ENCODE assay signal across 31 cellular contexts in the genomic region with DNA sequence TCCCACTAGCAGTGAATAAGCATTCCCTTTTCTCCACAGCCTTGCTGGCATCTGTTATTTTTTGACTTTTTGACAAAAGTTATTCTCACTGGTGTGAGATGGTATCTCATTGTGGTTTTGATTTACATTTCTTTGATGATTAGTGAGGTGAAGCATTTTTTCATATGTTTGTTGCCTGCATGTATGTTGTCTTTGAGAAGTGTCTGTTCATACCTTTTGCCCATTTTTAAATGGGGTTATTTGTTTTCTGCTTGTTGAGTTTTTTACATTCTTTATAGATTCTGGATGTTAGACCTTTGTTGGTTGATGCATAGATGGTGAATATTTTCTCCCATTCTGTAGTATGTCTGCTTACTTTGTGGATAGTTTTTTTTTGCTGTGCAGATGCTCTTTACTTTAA.
"Had no signal": no experiment of that assay in that cellular context is flagged by ENCODE, and none has a peak within 500 bp of the region (broad histone marks: within the 10 kb centered on the region; RNA-seq: fewer than 3 reads in every experiment).

No MANE protein-coding gene starts in this region.

- H3K27ac ChIP-seq: adrenal gland, ascending aorta, body of pancreas, brain microvascular endothelial cell, breast epithelium, cardiac muscle cell had no signal

- H3K9me3 ChIP-seq: adrenal gland, ascending aorta, body of pancreas, breast epithelium had no signal

- ATAC-seq: activated naive CD4-positive, alpha-beta T cell treated with anti-CD3 and anti-CD28 coated beads, Interleukin-2, amount 50 U/mL, for 72 hours; activated naive CD8-positive, alpha-beta T cell treated with anti-CD3 and anti-CD28 coated beads, Interleukin-2, amount 50 U/mL, for 24 hours; activated T-cell treated with anti-CD3 and anti-CD28 coated beads, Interleukin-2, amount 50 U/mL, for 4 hours; activated T-cell treated with anti-CD3 and anti-CD28 coated beads, Interleukin-2, amount 50 U/mL, for 72 hours; activated T-helper 17 cell treated with anti-CD3 and anti-CD28 coated beads, Interleukin-2, amount 50 U/mL, for 72 hours; body of pancreas had no signal

- H3K4me1 ChIP-seq: adrenal gland, ascending aorta, body of pancreas, breast epithelium had no signal

- H3K4me3 ChIP-seq: adrenal gland, ascending aorta, body of pancreas, breast epithelium, cardiac muscle cell had no signal

- DNase-seq: activated effector memory CD4-positive, alpha-beta T cell treated with anti-CD3 and anti-CD28 coated beads, Interleukin-2, amount 50 U/mL, for 16 hours; activated effector memory CD4-positive, alpha-beta T cell treated with Interleukin-2 at 50 U/mL for 16 hours; activated gamma-delta T cell; activated gamma-delta T cell treated with Interleukin-2 at 50 U/mL for 16 hours; activated naive CD4-positive, alpha-beta T cell; activated naive CD4-positive, alpha-beta T cell treated with anti-CD3 and anti-CD28 coated beads for 36 hours; activated naive CD4-positive, alpha-beta T cell treated with anti-CD3 and anti-CD28 coated beads, Interleukin-2, amount 10 ng/mL, durations not matched to agents 7 days and 5 days; activated naive CD4-positive, alpha-beta T cell treated with anti-CD3 and anti-CD28 coated beads, Interleukin-2, amount 50 U/mL, for 16 hours; activated naive CD4-positive, alpha-beta T cell treated with Interleukin-2 at 50 U/mL for 16 hours; activated naive CD8-positive, alpha-beta T cell treated with anti-CD3 and anti-CD28 coated beads for 36 hours; activated naive CD8-positive, alpha-beta T cell treated with anti-CD3 and anti-CD28 coated beads, Interleukin-2, amount 10 ng/mL, durations not matched to agents 7 days and 5 days; activated naive CD8-positive, alpha-beta T cell treated with anti-CD3 and anti-CD28 coated beads, Interleukin-2, amount 50 U/mL, for 24 hours; activated T-cell treated with anti-CD3 and anti-CD28 coated beads, Interleukin-2, amount 50 U/mL, for 24 hours; activated T-cell treated with anti-CD3 and anti-CD28 coated beads, Interleukin-2, amount 50 U/mL, for 4 hours; activated T-cell treated with anti-CD3 and anti-CD28 coated beads, Interleukin-2, amount 50 U/mL, for 48 hours; activated T-cell treated with anti-CD3 and anti-CD28 coated beads, Interleukin-2, amount 50 U/mL, for 72 hours; adrenal gland; amniotic stem cell; amygdala; anterior cingulate cortex; aorta; body of pancreas; brain microvascular endothelial cell; caudate nucleus; central memory CD4-positive, alpha-beta T cell; cerebellar nuclear complex had no signal

- H3K36me3 ChIP-seq: adrenal gland, ascending aorta, brain microvascular endothelial cell, breast epithelium, cardiac muscle cell had no signal

- H3K27me3 ChIP-seq: ascending aorta, body of pancreas, brain microvascular endothelial cell, breast epithelium, cardiac muscle cell had no signal
